ENCODE assay signal across 13 cellular contexts in the genomic region with DNA sequence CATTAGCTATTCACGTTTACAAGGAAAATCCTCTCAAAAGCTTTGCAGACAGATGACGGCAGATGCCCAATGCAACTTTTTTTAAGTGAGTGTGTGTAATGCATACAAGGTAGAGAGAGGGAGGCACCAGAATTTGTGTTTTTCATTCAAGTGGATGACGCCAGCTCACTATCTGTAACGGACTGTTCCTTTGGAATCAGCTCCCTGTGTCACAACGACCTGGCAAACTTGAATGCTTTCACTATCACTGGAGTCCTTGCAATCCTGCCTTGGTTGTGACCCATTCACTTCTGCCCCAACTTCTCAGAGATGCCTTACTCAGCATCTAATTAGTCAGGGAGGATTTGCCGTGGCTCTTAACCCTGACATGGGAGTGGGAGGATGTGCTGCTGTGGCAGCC.
DNase-seq lines count a peak whose midpoint lies in the region; ATAC-seq and TF ChIP-seq lines count a peak whose summit lies in the region.
"Had no signal": no experiment of that assay in that cellular context is flagged by ENCODE, and none has a peak within 500 bp of the region (broad histone marks: within the 10 kb centered on the region; RNA-seq: fewer than 3 reads in every experiment).

No MANE protein-coding gene starts in this region.

- H3K9me3 ChIP-seq in left lung (no peaks in the 10 kb centered on the region), tibial artery (no peaks in the 10 kb centered on the region)

- no peaks in the 10 kb centered on the region for H3K36me3 ChIP-seq in left lung
- no peaks in the 10 kb centered on the region for H3K36me3 ChIP-seq in tibial artery

- H3K4me3 ChIP-seq in coronary artery (peak overlapping the region; percentile 20), left lung (no peak overlapping the region), tibial artery (peak overlapping the region in 1 of 2 donors; percentile 9)

- H3K27ac ChIP-seq in coronary artery (peak overlapping the region in 1 of 2 donors; percentile 74), left lung (peak overlapping the region in 1 of 2 donors; percentile 7), tibial artery (peak overlapping the region; percentile 19 to 43)

- peaks cover 0 to 10% of the 10 kb centered on the region in 2 donors for H3K4me1 ChIP-seq in left lung
- H3K4me1 ChIP-seq in tibial artery: peaks cover 0 to 7% (median 0%) of the 10 kb centered on the region in 4 donors

- ATAC-seq in left lung: peak; percentile 31
- no peak for ATAC-seq in HG03135 (IDR thresholded peaks at IDR 0.05; ENCODE audit: unreplicated experiment)
- no peak for ATAC-seq in GM21447 (IDR thresholded peaks at IDR 0.05; ENCODE audit: unreplicated experiment)

- DNase-seq in NCI-H446 treated with DMSO at 0.1 percent for 48 hours (lab: John Stamatoyannopoulos, UW) (peak; percentile 61), coronary artery (ENCODE audit: low spot score) (no peak), left lung (no peak), tibial artery (peak; percentile 81), erythroblast (lab: John Stamatoyannopoulos, UW) (no peak), hypothalamus (lab: John Stamatoyannopoulos, UW) (no peak)
- DNase-seq: activated CD4-positive, alpha-beta memory T cell treated with anti-CD3 and anti-CD28 coated beads, Interleukin-2, amount 10 ng/mL, durations not matched to agents 7 days and 5 days; amniotic stem cell; Karpas-422; mammary epithelial cell; NCI-H774 had no signal

- TF ChIP-seq CTCF in coronary artery (IDR thresholded peaks at IDR 0.05): no peak
- TF ChIP-seq CTCF in left lung (IDR thresholded peaks at IDR 0.05): no peak
- no peak for TF ChIP-seq CTCF in tibial artery (IDR thresholded peaks at IDR 0.05)

- no peak for TF ChIP-seq POLR2A in erythroblast (IDR thresholded peaks at IDR 0.05; ENCODE audit: low read length)

- H3K27me3 ChIP-seq in left lung (peaks cover 0 to 18% of the 10 kb centered on the region in 2 donors), tibial artery (no peaks in the 10 kb centered on the region)

- intact Hi-C loops in left lung (cut with DNase I) (no loop called here), tibial artery (cut with DNase I; ENCODE audit: low total_unique reads) (no loop called here)

Comparison
In these comparisons a context has a peak if more than half of its experiments do, and no peak if none do; other contexts are left out.
1. DNase-seq: peak in NCI-H446 treated with DMSO at 0.1 percent for 48 hours (single experiment) and tibial artery (2 of 2); none in coronary artery (single experiment), left lung (0 of 2), erythroblast (0 of 2) and hypothalamus (0 of 51).